In the genomic region with DNA sequence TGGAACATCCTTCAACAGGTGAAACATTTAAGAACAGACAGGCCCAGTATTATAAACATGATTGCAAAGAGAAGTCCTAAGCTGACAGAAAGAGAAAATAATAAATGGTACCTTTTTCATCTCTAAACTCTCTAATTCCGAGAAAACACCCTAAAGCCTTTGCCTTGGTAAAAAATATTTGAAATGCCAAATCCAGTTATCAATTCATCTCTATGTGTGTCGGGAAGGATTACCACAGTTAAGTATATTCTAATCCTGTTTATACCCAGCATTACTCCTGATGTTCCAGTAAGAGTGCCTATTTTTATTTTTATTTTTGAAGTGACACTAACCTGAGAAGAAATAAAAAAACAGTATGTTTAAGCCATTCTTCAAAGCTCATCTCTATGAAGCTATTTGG, we compare ENCODE assay signal across 27 cellular contexts.
"Had no signal": no experiment of that assay in that cellular context is flagged by ENCODE, and none has a peak within 500 bp of the region (broad histone marks: within the 10 kb centered on the region; RNA-seq: fewer than 3 reads in every experiment).

No MANE protein-coding gene starts in this region.

- H3K4me1 Mint-ChIP-seq: immature natural killer cell, T-helper 17 cell had no signal

- H3K27ac ChIP-seq: upper lobe of left lung, WERI-Rb-1 had no signal

- H3K27me3 Mint-ChIP-seq: activated CD8-positive, alpha-beta T cell treated with anti-CD3 and anti-CD28 coated beads for 36 hours; brain; natural killer cell treated with Interleukin-12 subunit alpha and Interleukin-12 subunit beta and Interleukin-15 and Interleukin-18, amount 100 ng/mL, for 72 hours; T-helper 17 cell had no signal

- H3K36me3 Mint-ChIP-seq: activated naive CD4-positive, alpha-beta T cell treated with anti-CD3 and anti-CD28 coated beads, Interleukin-2, amount 50 U/mL, for 72 hours; brain; immature natural killer cell; natural killer cell treated with Interleukin-12 subunit alpha and Interleukin-12 subunit beta and Interleukin-15 and Interleukin-18, amount 100 ng/mL, for 72 hours had no signal

- H3K27me3 ChIP-seq: cardiac muscle cell, right lobe of liver, upper lobe of left lung had no signal

- DNase-seq: activated CD4-positive, alpha-beta T cell treated with anti-CD3 and anti-CD28 coated beads, Interleukin-2, amount 50 U/mL, for 1 hour; activated CD4-positive, CD25-positive, alpha-beta regulatory T cell treated with anti-CD3 and anti-CD28 coated beads, Interleukin-2, amount 50 U/mL, for 72 hours; activated CD8-positive, alpha-beta T cell treated with anti-CD3 and anti-CD28 coated beads for 36 hours; activated naive CD4-positive, alpha-beta T cell; activated T-cell treated with anti-CD3 and anti-CD28 coated beads, Interleukin-2, amount 50 U/mL, for 4 hours; anterior cingulate cortex; foreskin fibroblast; head of caudate nucleus; hypothalamus; immature natural killer cell; mesendoderm; mucosa of descending colon; posterior cingulate gyrus; right lobe of liver; stimulated activated CD4-positive, alpha-beta T cell treated with anti-CD3 and anti-CD28 coated beads, Interleukin-12 subunit alpha, Interleukin-12 subunit beta, amount 100 ng/mL, for 4 hours; stimulated activated CD4-positive, alpha-beta T cell treated with anti-CD3 and anti-CD28 coated beads, Interleukin-4, amount 100 ng/mL, for 1 hour; stimulated activated naive CD8-positive, alpha-beta T cell treated with anti-CD3 and anti-CD28 coated beads, Interleukin-15, Interleukin-2, amounts not matched to agents 100 U/mL and 50 U/mL, for 24 hours; SW 1271; T-helper 17 cell; T1000; upper lobe of left lung; WERI-Rb-1 had no signal

- H3K4me3 ChIP-seq: cardiac muscle cell, mucosa of descending colon, right lobe of liver, upper lobe of left lung had no signal

- H3K9me3 ChIP-seq: mucosa of descending colon, right lobe of liver, upper lobe of left lung had no signal

- H3K9me3 Mint-ChIP-seq: activated CD8-positive, alpha-beta T cell treated with anti-CD3 and anti-CD28 coated beads for 36 hours; activated naive CD4-positive, alpha-beta T cell treated with anti-CD3 and anti-CD28 coated beads, Interleukin-2, amount 50 U/mL, for 72 hours; activated T-cell treated with anti-CD3 and anti-CD28 coated beads, Interleukin-2, amount 50 U/mL, for 4 hours; activated T-helper 2 cell treated with anti-CD3 and anti-CD28 coated beads, Interferon-gamma antibody, Interleukin-2, Interleukin-4, amounts not matched to agents 10 μg/mL and 5 μg/mL and 100 μg/mL, durations not matched to agents 14 hours and 24 hours and 36 hours; brain had no signal

- H3K27ac Mint-ChIP-seq: activated CD8-positive, alpha-beta T cell treated with anti-CD3 and anti-CD28 coated beads for 36 hours; activated naive CD4-positive, alpha-beta T cell treated with anti-CD3 and anti-CD28 coated beads, Interleukin-2, amount 50 U/mL, for 72 hours; activated T-helper 2 cell treated with anti-CD3 and anti-CD28 coated beads, Interferon-gamma antibody, Interleukin-2, Interleukin-4, amounts not matched to agents 10 μg/mL and 5 μg/mL and 100 μg/mL, durations not matched to agents 14 hours and 24 hours and 36 hours; immature natural killer cell; natural killer cell treated with Interleukin-12 subunit alpha and Interleukin-12 subunit beta and Interleukin-15 and Interleukin-18, amount 100 ng/mL, for 72 hours; T-helper 17 cell had no signal

- H3K4me3 Mint-ChIP-seq: activated CD8-positive, alpha-beta T cell treated with anti-CD3 and anti-CD28 coated beads for 36 hours; activated T-cell treated with anti-CD3 and anti-CD28 coated beads, Interleukin-2, amount 50 U/mL, for 4 hours; brain; immature natural killer cell; natural killer cell treated with Interleukin-12 subunit alpha and Interleukin-12 subunit beta and Interleukin-15 and Interleukin-18, amount 100 ng/mL, for 72 hours; T-helper 17 cell had no signal

- ATAC-seq: activated CD8-positive, alpha-beta T cell treated with anti-CD3 and anti-CD28 coated beads for 36 hours; activated naive CD4-positive, alpha-beta T cell treated with anti-CD3 and anti-CD28 coated beads, Interleukin-2, amount 50 U/mL, for 72 hours; activated T-cell treated with anti-CD3 and anti-CD28 coated beads, Interleukin-2, amount 50 U/mL, for 4 hours; mucosa of descending colon; natural killer cell treated with Interleukin-12 subunit alpha and Interleukin-12 subunit beta and Interleukin-15 and Interleukin-18, amount 100 ng/mL, for 72 hours; right lobe of liver; stimulated activated naive CD8-positive, alpha-beta T cell treated with anti-CD3 and anti-CD28 coated beads, Interleukin-15, Interleukin-2, amounts not matched to agents 100 U/mL and 50 U/mL, for 24 hours; T-helper 17 cell had no signal

- H3K36me3 ChIP-seq: cardiac muscle cell, right lobe of liver, upper lobe of left lung, WERI-Rb-1 had no signal
